In the genomic region with DNA sequence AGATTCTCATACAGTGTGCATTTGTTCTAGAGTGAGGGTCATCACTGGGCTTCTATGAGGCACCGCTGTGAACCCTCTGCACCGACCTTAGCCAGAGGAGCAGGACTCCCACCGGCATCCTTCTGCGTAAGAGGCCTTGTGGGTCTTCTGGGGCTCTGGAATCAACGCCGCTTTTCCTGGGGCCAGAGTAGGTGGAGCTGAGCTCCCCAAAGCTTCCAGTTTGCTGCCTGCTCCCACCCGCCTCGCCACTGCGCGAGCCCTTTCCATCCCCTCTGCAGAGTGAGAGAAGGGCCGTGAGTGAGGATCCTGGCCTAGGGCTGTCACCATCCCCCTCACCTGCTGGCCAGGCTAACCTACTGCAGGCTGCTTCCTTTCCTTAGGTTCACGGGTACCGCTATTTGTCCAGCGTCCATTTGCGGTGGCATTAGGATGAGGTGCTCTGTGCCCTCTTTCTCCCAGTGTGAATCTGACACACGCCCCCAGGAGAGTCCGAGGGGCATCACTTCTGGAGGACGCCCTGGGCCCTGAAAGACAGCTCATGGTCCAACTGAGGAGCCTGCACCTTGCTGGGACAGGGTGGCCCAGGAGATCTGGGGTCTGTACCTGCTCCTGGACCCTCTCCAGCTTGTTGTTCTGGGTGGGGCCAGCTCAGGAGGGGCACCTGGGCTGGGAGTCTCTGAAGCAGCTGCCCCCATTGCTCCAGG, we compare ENCODE assay signal across 10 cellular contexts. TPM values are rescaled to one million over a fixed set of nuclear protein-coding genes. Genes with fewer than 3 reads are reported as not detected.
DNase-seq lines count a peak whose midpoint lies in the region; ATAC-seq and TF ChIP-seq lines count a peak whose summit lies in the region.
"Had no signal": no experiment of that assay in that cellular context is flagged by ENCODE, and none has a peak within 500 bp of the region (broad histone marks: within the 10 kb centered on the region; RNA-seq: fewer than 3 reads in every experiment).

No MANE protein-coding gene starts in this region.

- H3K27me3 Mint-ChIP-seq in naive B cell = peaks cover 0 to 4% (median 0%) of the 10 kb centered on the region in 3 donors
- H3K27me3 Mint-ChIP-seq: activated naive CD4-positive, alpha-beta T cell treated with anti-CD3 and anti-CD28 coated beads, Interleukin-2, amount 50 U/mL, for 24 hours had no signal

- TF ChIP-seq RAD21 in HCT116 (IDR thresholded peaks at IDR 0.05; ENCODE audit: low read depth) = no peak

- H3K36me3 ChIP-seq in HCT116 (ENCODE audit: control insufficient read depth in 1 of 2, insufficient read depth in 2 of 2, low read length in 2 of 2) = no peaks in the 10 kb centered on the region
- H3K36me3 ChIP-seq in esophagus muscularis mucosa = no peaks in the 10 kb centered on the region

- peak overlapping the region in 6 of 8 donors; percentile 56 to 82 (median 68) for H3K4me3 Mint-ChIP-seq in naive B cell
- H3K4me3 Mint-ChIP-seq: activated CD4-positive, alpha-beta T cell treated with anti-CD3 and anti-CD28 coated beads, Interleukin-2, amount 10 ng/mL, durations not matched to agents 7 days and 5 days had no signal

- no TSS peak for BruUV-seq in HCT116 (replicated peaks; lab: Mats Ljungman, UMichigan)

- H4K20me1 ChIP-seq in HCT116 (ENCODE audit: insufficient read depth) = no peaks in the 10 kb centered on the region

- POLR2A ChIA-PET in HCT116 (lab: Charles Lee) = interaction anchor here (1.0 kb wide), 1 partner anchor 10 kb away, joined by 3 read pairs; no protein-coding TSS in a partner anchor

- H3K79me2 ChIP-seq in HCT116 (ENCODE audit: insufficient read depth, low read length) = no peaks in the 10 kb centered on the region

- H3K27me3 ChIP-seq in HCT116 (ENCODE audit: insufficient read depth, low read length) (peaks cover 5% of the 10 kb centered on the region; the same call in 1 of the 2 replicates), esophagus muscularis mucosa (peaks cover 0 to 43% (median 0%) of the 10 kb centered on the region in 4 donors)

- H3K9me3 Mint-ChIP-seq in naive B cell = no peaks in the 10 kb centered on the region
- H3K9me3 Mint-ChIP-seq: activated CD4-positive, alpha-beta T cell treated with anti-CD3 and anti-CD28 coated beads, Interleukin-2, amount 10 ng/mL, durations not matched to agents 7 days and 5 days; activated naive CD4-positive, alpha-beta T cell treated with anti-CD3 and anti-CD28 coated beads, Interleukin-2, amount 50 U/mL, for 24 hours had no signal

- H3K4me2 ChIP-seq in HCT116 (ENCODE audit: low read length) = no peak overlapping the region

- H3K27ac Mint-ChIP-seq in naive B cell = peak overlapping the region in 1 of 6 donors; percentile 11
- H3K27ac Mint-ChIP-seq: activated naive CD4-positive, alpha-beta T cell treated with anti-CD3 and anti-CD28 coated beads, Interleukin-2, amount 50 U/mL, for 24 hours had no signal

- peak; percentile 7 for ATAC-seq in GM18498 (IDR thresholded peaks at IDR 0.05; ENCODE audit: unreplicated experiment)
- peak; percentile 65 for ATAC-seq in HCT116
- ATAC-seq in naive B cell (ENCODE audit: low read depth in 2 of 2) = peak in 1 of 2 donors; percentile 7
- no peak for ATAC-seq in GM19463 (IDR thresholded peaks at IDR 0.05; ENCODE audit: unreplicated experiment)
- ATAC-seq in GM18520 (IDR thresholded peaks at IDR 0.05; ENCODE audit: unreplicated experiment) = no peak

- CTCF ChIA-PET in HCT116 (lab: Charles Lee) = interaction anchor here (0.9 to 2.8 kb wide), 10 partner anchors 10 to 824 kb away, joined by 3 to 14 read pairs (median 4); no protein-coding TSS in a partner anchor

- H3K4me3 ChIP-seq in HCT116 (replicated peaks in 1 of 2; ENCODE audit: low read depth in 1 of 2, low read length in 2 of 2) (no peak overlapping the region), esophagus muscularis mucosa (no peak overlapping the region)

- WGBS in esophagus muscularis mucosa = 83% methylated on average over 18 of the region's 18 CpGs

- DNase-seq in HCT116 (ENCODE audit: low read depth, low spot score) = no peak
- no peak for DNase-seq in naive B cell
- DNase-seq in esophagus muscularis mucosa (ENCODE audit: extremely low spot score) = no peak
- no peak for DNase-seq in effector CD8-positive, alpha-beta T cell (lab: John Stamatoyannopoulos, UW)

- TF ChIP-seq POLR2A in HCT116 (IDR thresholded peaks at IDR 0.05; ENCODE audit: borderline replicate concordance, extremely low read depth, insufficient read depth, insufficient read length) = no peak
- no peak for TF ChIP-seq POLR2A in esophagus muscularis mucosa (IDR thresholded peaks at IDR 0.05; ENCODE audit: low read depth)

- H3K9me2 ChIP-seq in HCT116 (ENCODE audit: insufficient read depth) = no peaks in the 10 kb centered on the region

- H3K4me1 ChIP-seq in HCT116 (ENCODE audit: control insufficient read depth in 1 of 2, insufficient read depth in 2 of 2, low read length in 2 of 2) (peaks cover 0 to 4% of the 10 kb centered on the region in 2 experiments; a peak in 1 of 4 replicates), esophagus muscularis mucosa (peaks cover 0 to 12% (median 7%) of the 10 kb centered on the region in 4 donors)

- RAD21 ChIA-PET in HCT116 (lab: Charles Lee; ENCODE audit: low non-redundant PET in 1 of 2, low total read pairs in 2 of 2, uncharacterized antibody in 2 of 2, unreplicated experiment in 2 of 2) = interaction anchor here (1.2 to 1.5 kb wide), 2 partner anchors 10 to 495 kb away, joined by 3 to 4 read pairs; no protein-coding TSS in a partner anchor

- H3K9ac ChIP-seq in HCT116 (ENCODE audit: low read length) = no peak overlapping the region

- H3K9me3 ChIP-seq in HCT116 (ENCODE audit: control insufficient read depth in 1 of 2, insufficient read depth in 1 of 2, low read depth in 1 of 2, low read length in 2 of 2) (no peaks in the 10 kb centered on the region), esophagus muscularis mucosa (no peaks in the 10 kb centered on the region)

- intact Hi-C loops in HCT116 (cut with micrococcal nuclease) = no loop called here
- intact Hi-C loops in esophagus muscularis mucosa (cut with DNase I) = loop anchor here (5.0 kb wide), 1 partner anchor 155 kb away; a partner anchor contains a TSS

- H3K36me3 Mint-ChIP-seq in naive B cell = no peaks in the 10 kb centered on the region
- H3K36me3 Mint-ChIP-seq: activated naive CD4-positive, alpha-beta T cell treated with anti-CD3 and anti-CD28 coated beads, Interleukin-2, amount 50 U/mL, for 24 hours had no signal

- TF ChIP-seq CTCF in HCT116 (IDR thresholded peaks at IDR 0.05 in 2 of 3, conservative IDR thresholded peaks at IDR 0.05 in 1 of 3; ENCODE audit: borderline replicate concordance in 1 of 3, insufficient read depth in 1 of 3, low read depth in 2 of 3, low read length in 2 of 3) (peak in 1 of 3 experiments; percentile 27; a peak in 2 of 6 replicates), VCaP (conservative IDR thresholded peaks at IDR 0.05) (no peak), esophagus muscularis mucosa (IDR thresholded peaks at IDR 0.05) (no peak)

- H3K27ac ChIP-seq in HCT116 (ENCODE audit: low read depth, low read length) (no peak overlapping the region), VCaP (peak overlapping the region; percentile 47; the same call in 1 of the 2 replicates), esophagus muscularis mucosa (replicated peaks in 1 of 4) (no peak overlapping the region)

- H2AFZ ChIP-seq in HCT116 (ENCODE audit: low read depth, low read length, poor library complexity, severe bottlenecking) = no peak overlapping the region

- peaks cover 13 to 29% (median 23%) of the 10 kb centered on the region in 3 donors for H3K4me1 Mint-ChIP-seq in naive B cell

- TF ChIP-seq EP300 in esophagus muscularis mucosa (IDR thresholded peaks at IDR 0.05) = no peak

TF ChIP-seq in HCT116, 20 proteins besides CTCF, POLR2A, EP300 and RAD21:
- no peak for TF ChIP-seq FOSL1 (IDR thresholded peaks at IDR 0.05; ENCODE audit: low read depth)
TF ChIP-seq in HCT116: peak in this region for 0.

RNA-seq across cellular contexts. Expression of a gene that starts 36.2 kb away (rescaled TPM):
- not detected for total RNA-seq in HCT116 (2021; ENCODE audit: unreplicated experiment)
- polyA plus RNA-seq in HCT116 (2012) = not detected in 2 replicates
- under 1 TPM in 4 of 6 donors, not detected in 2; 0.04 to 0.17 (median 0.11) TPM for polyA plus RNA-seq in naive B cell (ENCODE audit: low read depth in 6 of 6)
- total RNA-seq in esophagus muscularis mucosa = under 1 TPM in 1 of 4 donors, not detected in 3; 0.13 TPM

Comparison
In these comparisons a context has a peak if more than half of its experiments do, and no peak if none do; other contexts are left out.
1. ATAC-seq: peak in GM18498 (single experiment) and HCT116 (single experiment); none in GM19463 (single experiment) and GM18520 (single experiment).